In genomic region chr3:94416768-94417167, GRCh38 we compare ENCODE assay signal across 23 cellular contexts.
"Had no signal": no experiment of that assay in that cellular context is flagged by ENCODE, and none has a peak within 500 bp of the region (broad histone marks: within the 10 kb centered on the region; RNA-seq: fewer than 3 reads in every experiment).

No MANE protein-coding gene starts in this region.

- H3K27me3 ChIP-seq: colonic mucosa, heart right ventricle, right lobe of liver, spleen, tibial artery, upper lobe of left lung had no signal

- DNase-seq: colonic mucosa; dermis blood vessel endothelial cell; erythroblast; heart right ventricle; hypothalamus; kidney glomerular epithelial cell; mesendoderm; naive thymus-derived CD4-positive, alpha-beta T cell; nephron progenitor cell; psoas muscle; retina; right lobe of liver; spleen; stimulated activated CD4-positive, alpha-beta T cell treated with anti-CD3 and anti-CD28 coated beads, Interleukin-15, amount 100 ng/mL, for 24 hours; stimulated activated CD4-positive, alpha-beta T cell treated with anti-CD3 and anti-CD28 coated beads, Interleukin-1b, Interleukin-23, amount 100 ng/mL, for 48 hours; stimulated activated CD4-positive, alpha-beta T cell treated with anti-CD3 and anti-CD28 coated beads, Interleukin-4, amount 100 ng/mL, for 24 hours; tibial artery; upper lobe of left lung had no signal

- H3K27me3 Mint-ChIP-seq: naive thymus-derived CD4-positive, alpha-beta T cell; stimulated activated memory B cell treated with anti-CD40 and anti-IgM and Interleukin-4, amounts not matched to agents 10 μg/mL and 1 μg/mL and 100 μg/mL, for 72 hours; stimulated activated naive CD8-positive, alpha-beta T cell treated with anti-CD3 and anti-CD28 coated beads, Interleukin-15, Interleukin-2, amounts not matched to agents 100 ng/mL and 50 ng/mL, for 24 hours had no signal

- H3K27ac Mint-ChIP-seq: naive thymus-derived CD4-positive, alpha-beta T cell; nephron progenitor cell; stimulated activated memory B cell treated with anti-CD40 and anti-IgM and Interleukin-4, amounts not matched to agents 10 μg/mL and 1 μg/mL and 100 μg/mL, for 72 hours; stimulated activated naive CD8-positive, alpha-beta T cell treated with anti-CD3 and anti-CD28 coated beads, Interleukin-15, Interleukin-2, amounts not matched to agents 100 ng/mL and 50 ng/mL, for 24 hours had no signal

- H3K9me3 Mint-ChIP-seq: nephron progenitor cell had no signal

- H3K4me1 Mint-ChIP-seq: naive thymus-derived CD4-positive, alpha-beta T cell; nephron progenitor cell; stimulated activated memory B cell treated with anti-CD40 and anti-IgM and Interleukin-4, amounts not matched to agents 10 μg/mL and 1 μg/mL and 100 μg/mL, for 72 hours had no signal

- H3K27ac ChIP-seq: colonic mucosa, heart right ventricle, parathyroid adenoma, psoas muscle, right lobe of liver, spleen, tibial artery, upper lobe of left lung had no signal

- FAIRE-seq: frontal cortex, islet of Langerhans had no signal

- H3K4me3 ChIP-seq: colonic mucosa, heart right ventricle, psoas muscle, right lobe of liver, spleen, tibial artery, upper lobe of left lung had no signal

- H3K9me3 ChIP-seq: colonic mucosa, psoas muscle, right lobe of liver, tibial artery, upper lobe of left lung had no signal

- ATAC-seq: heart right ventricle; naive thymus-derived CD4-positive, alpha-beta T cell; psoas muscle; right lobe of liver; stimulated activated memory B cell treated with anti-CD40 and anti-IgM and Interleukin-4, amounts not matched to agents 10 μg/mL and 1 μg/mL and 100 μg/mL, for 72 hours had no signal

- H3K4me3 Mint-ChIP-seq: naive thymus-derived CD4-positive, alpha-beta T cell; nephron progenitor cell; stimulated activated memory B cell treated with anti-CD40 and anti-IgM and Interleukin-4, amounts not matched to agents 10 μg/mL and 1 μg/mL and 100 μg/mL, for 72 hours; stimulated activated naive CD8-positive, alpha-beta T cell treated with anti-CD3 and anti-CD28 coated beads, Interleukin-15, Interleukin-2, amounts not matched to agents 100 ng/mL and 50 ng/mL, for 24 hours had no signal

- H2AFZ ChIP-seq: parathyroid adenoma had no signal

- H3K9ac ChIP-seq: parathyroid adenoma had no signal

- H3K36me3 Mint-ChIP-seq: naive thymus-derived CD4-positive, alpha-beta T cell; stimulated activated memory B cell treated with anti-CD40 and anti-IgM and Interleukin-4, amounts not matched to agents 10 μg/mL and 1 μg/mL and 100 μg/mL, for 72 hours had no signal

- H3K36me3 ChIP-seq: colonic mucosa, heart right ventricle, right lobe of liver, spleen, tibial artery, upper lobe of left lung had no signal

- H3K79me2 ChIP-seq: parathyroid adenoma had no signal

- H3K4me1 ChIP-seq: colonic mucosa, heart right ventricle, parathyroid adenoma, psoas muscle, right lobe of liver, tibial artery, upper lobe of left lung had no signal
